ENCODE assay signal across 8 cellular contexts in genomic region chr9:111599092-111599947, GRCh38. TPM values are rescaled to one million over a fixed set of nuclear protein-coding genes. Genes with fewer than 3 reads are reported as not detected.
A peak's percentile ranks its signal among the peaks of the same experiment; 100 is the strongest.
DNase-seq lines count a peak whose midpoint lies in the region; ATAC-seq and TF ChIP-seq lines count a peak whose summit lies in the region.

Gene PTGR1 (minus strand): TSS chr9:111599647. CDS start chr9:111597422, 2,225 bp downstream.

- peak within 1 kb of the TSS; percentile 47 to 68 (median 64) for H3K4me3 ChIP-seq in thyroid gland (replicated peaks in 1 of 3)

- no peaks in the 10 kb centered on the region for H3K27me3 ChIP-seq in thyroid gland

- ATAC-seq in GM19372 (IDR thresholded peaks at IDR 0.05; ENCODE audit: low read depth, unreplicated experiment) = peak; percentile 42
- ATAC-seq in GM21717 (IDR thresholded peaks at IDR 0.05; ENCODE audit: unreplicated experiment) = no peak

- no peak for TF ChIP-seq CTCF in thyroid gland (IDR thresholded peaks at IDR 0.05)

- H3K36me3 ChIP-seq in thyroid gland = peaks cover 0 to 7% of the 10 kb centered on the region in 2 donors

- DNase-seq in AG20443 (ENCODE audit: low spot score) (peak; percentile 91), NCI-H510A (lab: John Stamatoyannopoulos, UW) (peak; percentile 31), fibroblast of the conjunctiva (ENCODE audit: low read depth) (peak; percentile 76), myocyte (ENCODE audit: low read depth) (peak; percentile 91), thyroid gland (peak; percentile 89 to 91)
- peak; percentile 10 for DNase-seq in activated naive CD4-positive, alpha-beta T cell treated with Interleukin-2 at 50 U/mL for 16 hours

- 0% methylated on average over 51 to 52 of the region's 64 CpGs for WGBS in thyroid gland, 2 donors

- peak within 1 kb of the TSS; percentile 59 to 89 (median 75) for H3K27ac ChIP-seq in thyroid gland

- H3K4me1 ChIP-seq in thyroid gland = peaks cover 0 to 8% of the 10 kb centered on the region in 2 donors

- H3K9me3 ChIP-seq in thyroid gland = no peaks in the 10 kb centered on the region

- intact Hi-C loops in thyroid gland (cut with DNase I) = loop anchor here (10.0 kb wide), 1 partner anchor 475 kb away; no protein-coding TSS in a partner anchor

- peak in 1 of 2 donors; percentile 68 for TF ChIP-seq POLR2A in thyroid gland (IDR thresholded peaks at IDR 0.05)

RNA-seq across cellular contexts. Expression of gene PTGR1, which starts in this region (rescaled TPM):
- total RNA-seq in myocyte (56.4 and 72.9 TPM in 2 replicates), thyroid gland (10 to 100 TPM; 27.7 to 64.3 (median 39.4) TPM)
- polyA plus RNA-seq in myocyte (2012) = 62.7 TPM

Comparison
In these comparisons a context has a peak if more than half of its experiments do, and no peak if none do; other contexts are left out.
1. DNase-seq: peak in every context shown above with its lines; median percentile 91 in AG20443; 91 in myocyte; 90 in thyroid gland; 76 in fibroblast of the conjunctiva; 31 in NCI-H510A; 10 in activated naive CD4-positive, alpha-beta T cell treated with Interleukin-2 at 50 U/mL for 16 hours.